In genomic region chr7:1810521-1810920, GRCh38 we compare ENCODE assay signal across 1 cellular context.
TF ChIP-seq lines count a peak whose summit lies in the region.

No MANE protein-coding gene starts in this region.

TF ChIP-seq in HepG2, 621 proteins besides CTCF, POLR2A, EP300 and RAD21 (continued from another document):
- TF ChIP-seq HOXA3 (CRISPR knock-in tag; IDR thresholded peaks at IDR 0.05) (0 out of 2 replicates have a peak, but pooled peaks have one; percentile 18), SUZ12 (IDR thresholded peaks at IDR 0.05; ENCODE audit: low read depth, low read length) (no peak)
